In the genomic region with DNA sequence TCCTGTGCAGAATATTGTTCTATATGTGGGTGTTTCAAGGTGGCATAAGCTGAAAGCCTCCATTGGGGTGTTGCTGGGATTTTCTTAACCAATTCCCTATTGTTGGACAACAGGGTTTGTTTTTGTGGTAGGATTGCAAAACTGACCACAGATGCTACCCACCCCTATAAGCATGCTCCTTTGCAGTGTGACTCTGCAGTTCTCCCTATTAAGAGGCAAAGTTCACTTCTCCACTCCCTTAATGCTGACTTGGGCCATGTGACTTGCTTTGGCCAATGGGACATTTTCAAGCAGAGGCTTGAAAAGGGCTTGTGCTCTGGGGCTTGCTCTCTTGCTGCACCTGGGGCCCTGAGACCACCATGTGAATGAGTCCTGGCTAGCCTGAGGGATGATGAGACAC, we compare ENCODE assay signal across 21 cellular contexts. TPM values are rescaled to one million over a fixed set of nuclear protein-coding genes. Genes with fewer than 3 reads are reported as not detected.
"Had no signal": no experiment of that assay in that cellular context is flagged by ENCODE, and none has a peak within 500 bp of the region (broad histone marks: within the 10 kb centered on the region; RNA-seq: fewer than 3 reads in every experiment).

No MANE protein-coding gene starts in this region.

- ATAC-seq: effector memory CD8-positive, alpha-beta T cell; mucosa of descending colon; natural killer cell treated with Interleukin-12 subunit alpha and Interleukin-12 subunit beta and Interleukin-15 and Interleukin-18, amount 100 ng/mL, for 72 hours had no signal

- H3K9me3 ChIP-seq: mucosa of descending colon, prostate gland, right lobe of liver, stomach had no signal

- H3K9me3 Mint-ChIP-seq: activated naive CD4-positive, alpha-beta T cell treated with anti-CD3 and anti-CD28 coated beads, Interleukin-2, amount 50 U/mL, for 24 hours; activated T-cell treated with anti-CD3 and anti-CD28 coated beads, Interleukin-2, amount 50 U/mL, for 24 hours; central memory CD8-positive, alpha-beta T cell; effector memory CD8-positive, alpha-beta T cell; natural killer cell treated with Interleukin-12 subunit alpha and Interleukin-12 subunit beta and Interleukin-15 and Interleukin-18, amount 100 ng/mL, for 72 hours had no signal

- H3K4me1 ChIP-seq: prostate gland, right lobe of liver, stomach had no signal

- DNase-seq: activated CD4-positive, alpha-beta T cell treated with anti-CD3 and anti-CD28 coated beads, Interleukin-2, amount 50 U/mL, for 4 hours; activated CD4-positive, CD25-positive, alpha-beta regulatory T cell treated with anti-CD3 and anti-CD28 coated beads, Interleukin-2, amount 50 U/mL, for 72 hours; activated effector memory CD4-positive, alpha-beta T cell treated with Interleukin-2 at 50 U/mL for 16 hours; activated T-cell treated with anti-CD3 and anti-CD28 coated beads, Interleukin-2, amount 50 U/mL, for 24 hours; amygdala; cortex of kidney; effector memory CD8-positive, alpha-beta T cell; hypothalamus; mucosa of descending colon; stimulated activated CD4-positive, alpha-beta T cell treated with anti-CD3 and anti-CD28 coated beads, Interleukin-4, amount 100 ng/mL, for 24 hours had no signal

- H3K36me3 Mint-ChIP-seq: activated naive CD4-positive, alpha-beta T cell treated with anti-CD3 and anti-CD28 coated beads, Interleukin-2, amount 50 U/mL, for 24 hours; brain; natural killer cell treated with Interleukin-12 subunit alpha and Interleukin-12 subunit beta and Interleukin-15 and Interleukin-18, amount 100 ng/mL, for 72 hours had no signal

- H3K4me3 Mint-ChIP-seq: activated naive CD4-positive, alpha-beta T cell treated with anti-CD3 and anti-CD28 coated beads, Interleukin-2, amount 50 U/mL, for 24 hours; activated T-cell treated with anti-CD3 and anti-CD28 coated beads, Interleukin-2, amount 50 U/mL, for 24 hours; brain; central memory CD8-positive, alpha-beta T cell; effector memory CD8-positive, alpha-beta T cell; natural killer cell treated with Interleukin-12 subunit alpha and Interleukin-12 subunit beta and Interleukin-15 and Interleukin-18, amount 100 ng/mL, for 72 hours had no signal

- H3K4me3 ChIP-seq: mucosa of descending colon, prostate gland, right lobe of liver, stomach had no signal

- FAIRE-seq: urothelium cell line had no signal

- H3K36me3 ChIP-seq: prostate gland, right lobe of liver, stomach had no signal

- H3K27ac Mint-ChIP-seq: activated naive CD4-positive, alpha-beta T cell treated with anti-CD3 and anti-CD28 coated beads, Interleukin-2, amount 50 U/mL, for 24 hours; activated T-cell treated with anti-CD3 and anti-CD28 coated beads, Interleukin-2, amount 50 U/mL, for 24 hours; brain; effector memory CD8-positive, alpha-beta T cell; natural killer cell treated with Interleukin-12 subunit alpha and Interleukin-12 subunit beta and Interleukin-15 and Interleukin-18, amount 100 ng/mL, for 72 hours had no signal

- H3K4me1 Mint-ChIP-seq: activated naive CD4-positive, alpha-beta T cell treated with anti-CD3 and anti-CD28 coated beads, Interleukin-2, amount 50 U/mL, for 24 hours; brain; central memory CD8-positive, alpha-beta T cell had no signal

- H3K27me3 ChIP-seq: right lobe of liver, stomach had no signal

- H3K27ac ChIP-seq: prostate gland, right lobe of liver, stomach had no signal

RNA-seq across cellular contexts. Expression of a gene that starts 8.5 kb away (rescaled TPM):
- total RNA-seq: epithelial cell of proximal tubule; lung microvascular endothelial cell; natural killer cell treated with Interleukin-12 subunit alpha and Interleukin-12 subunit beta and Interleukin-15 and Interleukin-18, amount 100 ng/mL, for 72 hours; T-helper 2 cell treated with Interferon-gamma antibody and Interleukin-4, amounts not matched to agents 100 ng/mL and 5 ng/mL, for 36 hours had no signal
